In genomic region chrX:5971300-5971699, GRCh38 we compare ENCODE assay signal across 14 cellular contexts.
"Had no signal": no experiment of that assay in that cellular context is flagged by ENCODE, and none has a peak within 500 bp of the region (broad histone marks: within the 10 kb centered on the region; RNA-seq: fewer than 3 reads in every experiment).

No MANE protein-coding gene starts in this region.

- H3K4me2 ChIP-seq: smooth muscle cell had no signal

- H3K36me3 Mint-ChIP-seq: naive thymus-derived CD4-positive, alpha-beta T cell; type B pancreatic cell had no signal

- H3K27ac ChIP-seq: colonic mucosa, gastroesophageal sphincter, neutrophil, ovary, suprapubic skin, thyroid gland had no signal

- DNase-seq: colonic mucosa; dermis blood vessel endothelial cell; naive thymus-derived CD4-positive, alpha-beta T cell; nephron progenitor cell; ovary; right cardiac atrium; stimulated activated CD4-positive, alpha-beta T cell treated with anti-CD3 and anti-CD28 coated beads, Interleukin-2, amount 100 ng/mL, for 48 hours; stimulated activated naive CD4-positive, alpha-beta T cell treated with Interleukin-2 at 50 U/mL for 16 hours; thyroid gland had no signal

- H3K27ac Mint-ChIP-seq: naive thymus-derived CD4-positive, alpha-beta T cell; nephron progenitor cell; type B pancreatic cell had no signal

- H3K4me3 ChIP-seq: colonic mucosa, gastroesophageal sphincter, ovary, smooth muscle cell, suprapubic skin, thyroid gland had no signal

- H3K9me3 ChIP-seq: colonic mucosa, gastroesophageal sphincter, neutrophil, ovary, suprapubic skin, thyroid gland had no signal

- H3K4me1 Mint-ChIP-seq: naive thymus-derived CD4-positive, alpha-beta T cell; nephron progenitor cell had no signal

- H3K4me1 ChIP-seq: colonic mucosa, gastroesophageal sphincter, suprapubic skin, thyroid gland had no signal

- H3K27me3 Mint-ChIP-seq: naive thymus-derived CD4-positive, alpha-beta T cell; type B pancreatic cell had no signal

- H3K27me3 ChIP-seq: colonic mucosa, gastroesophageal sphincter, neutrophil, ovary, suprapubic skin, thyroid gland had no signal

- H3K4me3 Mint-ChIP-seq: naive thymus-derived CD4-positive, alpha-beta T cell; nephron progenitor cell; type B pancreatic cell had no signal

- ATAC-seq: gastroesophageal sphincter; naive thymus-derived CD4-positive, alpha-beta T cell; right cardiac atrium had no signal

- H3K36me3 ChIP-seq: colonic mucosa, gastroesophageal sphincter, neutrophil, ovary, suprapubic skin, thyroid gland had no signal

- H3K9me3 Mint-ChIP-seq: nephron progenitor cell had no signal
